25 cellular contexts compared by ENCODE assay signal in genomic region chr7:245574-246295, GRCh38. TPM values are rescaled to one million over a fixed set of nuclear protein-coding genes. Genes with fewer than 3 reads are reported as not detected.
"Had no signal": no experiment of that assay in that cellular context is flagged by ENCODE, and none has a peak within 500 bp of the region (broad histone marks: within the 10 kb centered on the region; RNA-seq: fewer than 3 reads in every experiment).

No MANE protein-coding gene starts in this region.

- H3K27me3 Mint-ChIP-seq: naive thymus-derived CD8-positive, alpha-beta T cell; type B pancreatic cell had no signal

- H3K4me3 ChIP-seq: coronary artery, heart right ventricle, sigmoid colon, skin epidermis, suprapubic skin, thyroid gland, uterus had no signal

- H3K4me1 Mint-ChIP-seq: stimulated activated naive B cell treated with anti-CD40 and anti-IgM and Interleukin-4, amounts not matched to agents 10 μg/mL and 1 μg/mL and 100 μg/mL, for 72 hours had no signal

- H3K36me3 ChIP-seq: uterus had no signal

- H3K9me3 Mint-ChIP-seq: naive thymus-derived CD8-positive, alpha-beta T cell; stimulated activated naive B cell treated with anti-CD40 and anti-IgM and Interleukin-4, amounts not matched to agents 10 μg/mL and 1 μg/mL and 100 μg/mL, for 72 hours; type B pancreatic cell had no signal

- H3K9me3 ChIP-seq: heart right ventricle, sigmoid colon, suprapubic skin, thyroid gland, uterus had no signal

- H3K27ac Mint-ChIP-seq: naive thymus-derived CD8-positive, alpha-beta T cell; stimulated activated naive B cell treated with anti-CD40 and anti-IgM and Interleukin-4, amounts not matched to agents 10 μg/mL and 1 μg/mL and 100 μg/mL, for 72 hours; type B pancreatic cell had no signal

- ATAC-seq: left ventricle myocardium superior; naive thymus-derived CD8-positive, alpha-beta T cell; stimulated activated naive B cell treated with anti-CD40 and anti-IgM and Interleukin-4, amounts not matched to agents 10 μg/mL and 1 μg/mL and 100 μg/mL, for 72 hours had no signal

- DNase-seq: effector CD4-positive, alpha-beta T cell; foreskin melanocyte; heart right ventricle; islet precursor cell; left ventricle myocardium superior; mesendoderm; naive thymus-derived CD8-positive, alpha-beta T cell; posterior cingulate gyrus; stimulated activated CD4-positive, alpha-beta T cell treated with anti-CD3 and anti-CD28 coated beads, Interleukin-2, amount 100 ng/mL, for 24 hours; stimulated activated CD4-positive, alpha-beta T cell treated with anti-CD3 and anti-CD28 coated beads, Interleukin-4, amount 100 ng/mL, for 4 hours; stimulated activated naive B cell treated with anti-CD40 and anti-IgM and Interleukin-4, amounts not matched to agents 10 μg/mL and 1 μg/mL and 100 μg/mL, for 72 hours; uterus had no signal

- H3K27ac ChIP-seq: coronary artery, heart right ventricle, sigmoid colon, skin epidermis, suprapubic skin, thyroid gland had no signal

- H3K27me3 ChIP-seq: heart right ventricle, sigmoid colon, suprapubic skin, thyroid gland, uterus had no signal

- H3K4me3 Mint-ChIP-seq: naive thymus-derived CD8-positive, alpha-beta T cell; stimulated activated naive B cell treated with anti-CD40 and anti-IgM and Interleukin-4, amounts not matched to agents 10 μg/mL and 1 μg/mL and 100 μg/mL, for 72 hours; type B pancreatic cell had no signal

- H3K4me1 ChIP-seq: uterus had no signal

RNA-seq across cellular contexts. Expression of gene FOXL3, which starts 44.2 kb away (rescaled TPM):
- total RNA-seq: cerebellum; dermis microvascular lymphatic vessel endothelial cell; heart right ventricle; left ventricle myocardium superior; lung microvascular endothelial cell; naive thymus-derived CD8-positive, alpha-beta T cell; osteocyte; pulmonary artery endothelial cell; sigmoid colon; suprapubic skin; thyroid gland; uterus had no signal
- polyA plus RNA-seq: esophagus; heart right ventricle; naive thymus-derived CD8-positive, alpha-beta T cell; neural cell; sigmoid colon had no signal

RNA-seq across cellular contexts. Expression of gene FAM20C, which starts 53.4 kb away (rescaled TPM):
- polyA plus RNA-seq: naive thymus-derived CD8-positive, alpha-beta T cell had no signal
